Comparison of ENCODE assay signal across 8 cellular contexts in genomic region chr1:145215831-145216230, GRCh38. TPM values are rescaled to one million over a fixed set of nuclear protein-coding genes. Genes with fewer than 3 reads are reported as not detected.
DNase-seq lines count a peak whose midpoint lies in the region; ATAC-seq and TF ChIP-seq lines count a peak whose summit lies in the region.
"Not testable (repeated sequence)": the region's sequence is repeated elsewhere in the genome, so short reads cannot be mapped to it uniquely, and the experiment has no call there.

No MANE protein-coding gene starts in this region.

- not testable (repeated sequence) for H3K27me3 Mint-ChIP-seq in brain; mesothelial cell of epicardium (ENCODE audit: low read depth)

- H3K36me3 Mint-ChIP-seq in brain, mesothelial cell of epicardium: not testable (repeated sequence)

- H3K9me3 Mint-ChIP-seq in brain, mesothelial cell of epicardium: not testable (repeated sequence)

- not testable (repeated sequence) for H3K27me3 ChIP-seq in NT2/D1 (ENCODE audit: insufficient read depth, insufficient read length); gastroesophageal sphincter

- TF ChIP-seq EP300 in gastroesophageal sphincter (IDR thresholded peaks at IDR 0.05) = not testable (repeated sequence)

- in situ Hi-C loops in ACHN (cut with HindIII; ENCODE audit: low pct_ligation_motif_present, low pct_unique_long_range_greater_than_20kb, low sequenced_read_pairs) = not testable (repeated sequence)

- ATAC-seq in gastroesophageal sphincter = not testable (repeated sequence)

- not testable (repeated sequence) for H3K9me3 ChIP-seq in NT2/D1 (ENCODE audit: insufficient read depth, low read length); gastroesophageal sphincter

- not testable (repeated sequence) for H3K4me1 ChIP-seq in NT2/D1 (ENCODE audit: insufficient read depth, insufficient read length); gastroesophageal sphincter

- peak; percentile 32 for DNase-seq in ACHN
- peak; percentile 77 for DNase-seq in GM20000 (ENCODE audit: low spot score)
- DNase-seq in NT2/D1 (ENCODE audit: low read depth, low spot score) = not testable (repeated sequence)
- DNase-seq in activated CD4-positive, alpha-beta T cell treated with anti-CD3 and anti-CD28 coated beads, Interleukin-2, amount 50 U/mL, for 24 hours (ENCODE audit: low read depth in 1 of 2, low spot score in 1 of 2) = peak; percentile 8 to 23
- DNase-seq in mesothelial cell of epicardium (ENCODE audit: low spot score in 2 of 2, unreplicated experiment in 2 of 2) = peak; percentile 19 to 59
- DNase-seq in stimulated activated CD4-positive, alpha-beta T cell treated with anti-CD3 and anti-CD28 coated beads, Interleukin-12 subunit alpha, Interleukin-12 subunit beta, amount 100 ng/mL, for 48 hours (ENCODE audit: low read depth in 2 of 3, low spot score in 1 of 3) = peak in 2 of 3 donors; percentile 20 to 43

- not testable (repeated sequence) for H3K36me3 ChIP-seq in NT2/D1 (ENCODE audit: insufficient read depth, insufficient read length, low read length); gastroesophageal sphincter

- WGBS in gastroesophageal sphincter (ENCODE audit: low coverage in 1 of 2), 2 donors = 0% methylated on average over 1 of the region's 36 CpGs; no CpG with 5 or more reads in 1 of the 2 donors

- not testable (repeated sequence) for H3K4me1 Mint-ChIP-seq in brain, mesothelial cell of epicardium

- TF ChIP-seq CTCF in GM20000 (IDR thresholded peaks at IDR 0.05; ENCODE audit: extremely low read depth, missing control alignments); brain (conservative IDR thresholded peaks at IDR 0.05); gastroesophageal sphincter (IDR thresholded peaks at IDR 0.05); mesothelial cell of epicardium (IDR thresholded peaks at IDR 0.05; ENCODE audit: unreplicated experiment): not testable (repeated sequence)

- peak overlapping the region; percentile 67 for H3K9ac ChIP-seq in NT2/D1 (ENCODE audit: insufficient read length, low read depth)

- TF ChIP-seq POLR2A in gastroesophageal sphincter (IDR thresholded peaks at IDR 0.05) = peak in 1 of 2 donors; percentile 12

- H3K4me3 ChIP-seq in NT2/D1 (ENCODE audit: insufficient read length, low read depth) = peak overlapping the region; percentile 53
- H3K4me3 ChIP-seq in gastroesophageal sphincter = peak overlapping the region; percentile 60 to 61

- peak overlapping the region in 3 of 4 donors; percentile 74 to 85 (median 81) for H3K27ac ChIP-seq in gastroesophageal sphincter

- H3K4me3 Mint-ChIP-seq in brain = peak overlapping the region; percentile 59 to 79 (median 71)
- peak overlapping the region; percentile 63 for H3K4me3 Mint-ChIP-seq in mesothelial cell of epicardium

- H3K27ac Mint-ChIP-seq in brain, mesothelial cell of epicardium: not testable (repeated sequence)

RNA-seq across cellular contexts. Expression of gene PPIAL4D, which starts 26.1 kb away (rescaled TPM):
- polyA plus RNA-seq in brain (ENCODE audit: insufficient read depth, low read depth, low replicate concordance) = not detected
- not detected for total RNA-seq in gastroesophageal sphincter
- not detected in 3 replicates for total RNA-seq in mesothelial cell of epicardium
